ENCODE assay signal across 2 cellular contexts in the genomic region with DNA sequence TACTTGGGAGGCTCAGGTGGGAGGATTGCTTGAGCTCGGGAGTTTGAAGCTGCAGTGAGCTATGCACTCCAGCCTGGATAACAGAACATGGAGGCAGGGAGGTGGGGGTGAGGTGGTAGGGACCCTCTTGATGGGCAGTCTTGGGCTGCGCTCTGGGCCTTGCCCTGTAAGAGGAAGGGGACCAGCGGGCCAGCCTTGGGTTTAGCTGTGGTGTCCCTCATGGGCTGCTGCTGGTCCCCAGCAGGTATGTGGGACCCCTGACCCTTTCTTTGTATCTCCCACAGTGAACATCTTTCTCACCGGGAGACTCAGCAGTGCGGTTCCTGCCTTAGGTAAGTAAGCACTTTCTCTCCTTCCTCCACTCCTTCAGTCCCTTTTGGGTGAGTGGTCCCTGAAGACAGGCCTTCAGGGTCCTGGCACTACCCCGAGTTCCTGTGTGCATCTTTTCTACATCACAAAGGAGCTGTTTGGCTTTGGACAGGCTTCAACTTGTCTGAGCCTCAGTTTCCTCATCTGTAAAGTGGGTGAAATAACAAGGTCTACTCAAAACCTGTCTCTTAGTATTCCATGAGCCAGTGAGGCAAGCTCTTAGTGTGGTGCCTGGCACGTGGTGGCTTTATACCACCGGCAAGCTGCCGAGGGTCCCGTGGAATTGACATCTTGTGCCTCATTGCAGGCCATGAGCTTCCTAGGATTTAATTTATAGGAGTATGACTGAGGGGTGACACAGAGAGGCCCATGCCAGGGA.
TF ChIP-seq lines count a peak whose summit lies in the region.

No MANE protein-coding gene starts in this region.

TF ChIP-seq in HEK293, 187 proteins besides CTCF, POLR2A, EP300 and RAD21:
- TF ChIP-seq GLI2 (tag by site-specific recombination; IDR thresholded peaks at IDR 0.05; ENCODE audit: borderline replicate concordance, low read depth) (no peak), ZNF155 (tag by site-specific recombination; IDR thresholded peaks at IDR 0.05) (no peak), ZBTB7A (tag by site-specific recombination; IDR thresholded peaks at IDR 0.05; ENCODE audit: low read depth) (peak; percentile 19; the same call in 1 of the 2 replicates)
- TF ChIP-seq, protein P1, sequence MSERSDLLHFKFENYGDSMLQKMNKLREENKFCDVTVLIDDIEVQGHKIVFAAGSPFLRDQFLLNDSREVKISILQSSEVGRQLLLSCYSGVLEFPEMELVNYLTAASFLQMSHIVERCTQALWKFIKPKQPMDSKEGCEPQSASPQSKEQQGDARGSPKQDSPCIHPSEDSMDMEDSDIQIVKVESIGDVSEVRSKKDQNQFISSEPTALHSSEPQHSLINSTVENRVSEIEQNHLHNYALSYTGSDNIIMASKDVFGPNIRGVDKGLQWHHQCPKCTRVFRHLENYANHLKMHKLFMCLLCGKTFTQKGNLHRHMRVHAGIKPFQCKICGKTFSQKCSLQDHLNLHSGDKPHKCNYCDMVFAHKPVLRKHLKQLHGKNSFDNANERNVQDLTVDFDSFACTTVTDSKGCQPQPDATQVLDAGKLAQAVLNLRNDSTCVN (tag by site-specific recombination; optimal IDR thresholded peaks at IDR 0.05): peak; percentile 9

TF ChIP-seq in K562, 482 proteins besides CTCF, POLR2A, EP300 and RAD21:
- peak; percentile 30 for TF ChIP-seq RBM25 (IDR thresholded peaks at IDR 0.05; ENCODE audit: low read depth, low read length, severe bottlenecking)
- TF ChIP-seq THAP12 (CRISPR knock-in tag; IDR thresholded peaks at IDR 0.05): no peak
TF ChIP-seq in K562: peak in this region for 1.
